In the genomic region with DNA sequence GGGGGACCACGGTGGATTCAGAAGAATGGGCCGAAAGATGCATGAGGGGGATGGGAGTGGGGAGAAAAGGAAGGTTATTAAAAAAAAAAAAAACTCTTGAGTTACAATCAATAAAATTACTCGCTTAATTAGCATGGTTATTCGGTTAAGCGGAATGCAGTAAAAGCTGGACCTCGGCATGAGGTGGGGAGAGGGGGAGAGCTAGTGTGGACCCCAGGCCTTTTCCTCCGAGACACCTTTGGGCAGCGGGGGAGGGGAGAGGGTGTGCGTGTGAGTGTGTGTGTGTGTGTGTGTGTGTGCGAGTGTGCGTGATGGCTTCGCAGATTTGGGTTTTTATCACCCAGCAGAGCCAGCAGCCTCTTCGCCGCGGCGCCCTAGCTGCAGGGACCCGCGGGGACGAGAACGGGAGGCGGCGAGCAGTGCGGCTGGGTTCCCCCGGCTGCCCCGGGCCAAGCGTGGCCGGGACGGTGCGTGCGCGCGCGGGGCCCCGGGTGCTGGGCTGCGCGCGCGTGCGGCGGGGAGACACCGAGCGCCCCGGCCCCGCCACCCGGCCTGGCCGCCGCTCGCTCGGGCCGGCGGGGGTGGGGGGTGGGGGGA, we compare ENCODE assay signal across 2 cellular contexts.
TF ChIP-seq lines count a peak whose summit lies in the region.

No MANE protein-coding gene starts in this region.

TF ChIP-seq in HEK293, 187 proteins besides CTCF, POLR2A, EP300 and RAD21 (continued from another document and continues in another):
- TF ChIP-seq, protein P1, sequence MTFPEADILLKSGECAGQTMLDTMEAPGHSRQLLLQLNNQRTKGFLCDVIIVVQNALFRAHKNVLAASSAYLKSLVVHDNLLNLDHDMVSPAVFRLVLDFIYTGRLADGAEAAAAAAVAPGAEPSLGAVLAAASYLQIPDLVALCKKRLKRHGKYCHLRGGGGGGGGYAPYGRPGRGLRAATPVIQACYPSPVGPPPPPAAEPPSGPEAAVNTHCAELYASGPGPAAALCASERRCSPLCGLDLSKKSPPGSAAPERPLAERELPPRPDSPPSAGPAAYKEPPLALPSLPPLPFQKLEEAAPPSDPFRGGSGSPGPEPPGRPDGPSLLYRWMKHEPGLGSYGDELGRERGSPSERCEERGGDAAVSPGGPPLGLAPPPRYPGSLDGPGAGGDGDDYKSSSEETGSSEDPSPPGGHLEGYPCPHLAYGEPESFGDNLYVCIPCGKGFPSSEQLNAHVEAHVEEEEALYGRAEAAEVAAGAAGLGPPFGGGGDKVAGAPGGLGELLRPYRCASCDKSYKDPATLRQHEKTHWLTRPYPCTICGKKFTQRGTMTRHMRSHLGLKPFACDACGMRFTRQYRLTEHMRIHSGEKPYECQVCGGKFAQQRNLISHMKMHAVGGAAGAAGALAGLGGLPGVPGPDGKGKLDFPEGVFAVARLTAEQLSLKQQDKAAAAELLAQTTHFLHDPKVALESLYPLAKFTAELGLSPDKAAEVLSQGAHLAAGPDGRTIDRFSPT (tag by site-specific recombination; IDR thresholded peaks at IDR 0.05), result 0 out of 2 replicates have a peak, but pooled peaks have one; percentile 11
- no peak for TF ChIP-seq ZNF670 (tag by site-specific recombination; IDR thresholded peaks at IDR 0.05; ENCODE audit: low read depth)
- no peak for TF ChIP-seq ZNF529 (tag by site-specific recombination; IDR thresholded peaks at IDR 0.05; ENCODE audit: insufficient replicate concordance)
- no peak; the same call in 1 of the 2 replicates for TF ChIP-seq ZNF146 (tag by site-specific recombination; IDR thresholded peaks at IDR 0.05)
- TF ChIP-seq, protein P2, sequence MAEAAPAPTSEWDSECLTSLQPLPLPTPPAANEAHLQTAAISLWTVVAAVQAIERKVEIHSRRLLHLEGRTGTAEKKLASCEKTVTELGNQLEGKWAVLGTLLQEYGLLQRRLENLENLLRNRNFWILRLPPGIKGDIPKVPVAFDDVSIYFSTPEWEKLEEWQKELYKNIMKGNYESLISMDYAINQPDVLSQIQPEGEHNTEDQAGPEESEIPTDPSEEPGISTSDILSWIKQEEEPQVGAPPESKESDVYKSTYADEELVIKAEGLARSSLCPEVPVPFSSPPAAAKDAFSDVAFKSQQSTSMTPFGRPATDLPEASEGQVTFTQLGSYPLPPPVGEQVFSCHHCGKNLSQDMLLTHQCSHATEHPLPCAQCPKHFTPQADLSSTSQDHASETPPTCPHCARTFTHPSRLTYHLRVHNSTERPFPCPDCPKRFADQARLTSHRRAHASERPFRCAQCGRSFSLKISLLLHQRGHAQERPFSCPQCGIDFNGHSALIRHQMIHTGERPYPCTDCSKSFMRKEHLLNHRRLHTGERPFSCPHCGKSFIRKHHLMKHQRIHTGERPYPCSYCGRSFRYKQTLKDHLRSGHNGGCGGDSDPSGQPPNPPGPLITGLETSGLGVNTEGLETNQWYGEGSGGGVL (tag by site-specific recombination; IDR thresholded peaks at IDR 0.05), result peak; percentile 81
- TF ChIP-seq, protein P3, sequence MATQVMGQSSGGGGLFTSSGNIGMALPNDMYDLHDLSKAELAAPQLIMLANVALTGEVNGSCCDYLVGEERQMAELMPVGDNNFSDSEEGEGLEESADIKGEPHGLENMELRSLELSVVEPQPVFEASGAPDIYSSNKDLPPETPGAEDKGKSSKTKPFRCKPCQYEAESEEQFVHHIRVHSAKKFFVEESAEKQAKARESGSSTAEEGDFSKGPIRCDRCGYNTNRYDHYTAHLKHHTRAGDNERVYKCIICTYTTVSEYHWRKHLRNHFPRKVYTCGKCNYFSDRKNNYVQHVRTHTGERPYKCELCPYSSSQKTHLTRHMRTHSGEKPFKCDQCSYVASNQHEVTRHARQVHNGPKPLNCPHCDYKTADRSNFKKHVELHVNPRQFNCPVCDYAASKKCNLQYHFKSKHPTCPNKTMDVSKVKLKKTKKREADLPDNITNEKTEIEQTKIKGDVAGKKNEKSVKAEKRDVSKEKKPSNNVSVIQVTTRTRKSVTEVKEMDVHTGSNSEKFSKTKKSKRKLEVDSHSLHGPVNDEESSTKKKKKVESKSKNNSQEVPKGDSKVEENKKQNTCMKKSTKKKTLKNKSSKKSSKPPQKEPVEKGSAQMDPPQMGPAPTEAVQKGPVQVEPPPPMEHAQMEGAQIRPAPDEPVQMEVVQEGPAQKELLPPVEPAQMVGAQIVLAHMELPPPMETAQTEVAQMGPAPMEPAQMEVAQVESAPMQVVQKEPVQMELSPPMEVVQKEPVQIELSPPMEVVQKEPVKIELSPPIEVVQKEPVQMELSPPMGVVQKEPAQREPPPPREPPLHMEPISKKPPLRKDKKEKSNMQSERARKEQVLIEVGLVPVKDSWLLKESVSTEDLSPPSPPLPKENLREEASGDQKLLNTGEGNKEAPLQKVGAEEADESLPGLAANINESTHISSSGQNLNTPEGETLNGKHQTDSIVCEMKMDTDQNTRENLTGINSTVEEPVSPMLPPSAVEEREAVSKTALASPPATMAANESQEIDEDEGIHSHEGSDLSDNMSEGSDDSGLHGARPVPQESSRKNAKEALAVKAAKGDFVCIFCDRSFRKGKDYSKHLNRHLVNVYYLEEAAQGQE (tag by site-specific recombination; IDR thresholded peaks at IDR 0.05), result no peak; the same call in 1 of the 2 replicates
- TF ChIP-seq, protein P4, sequence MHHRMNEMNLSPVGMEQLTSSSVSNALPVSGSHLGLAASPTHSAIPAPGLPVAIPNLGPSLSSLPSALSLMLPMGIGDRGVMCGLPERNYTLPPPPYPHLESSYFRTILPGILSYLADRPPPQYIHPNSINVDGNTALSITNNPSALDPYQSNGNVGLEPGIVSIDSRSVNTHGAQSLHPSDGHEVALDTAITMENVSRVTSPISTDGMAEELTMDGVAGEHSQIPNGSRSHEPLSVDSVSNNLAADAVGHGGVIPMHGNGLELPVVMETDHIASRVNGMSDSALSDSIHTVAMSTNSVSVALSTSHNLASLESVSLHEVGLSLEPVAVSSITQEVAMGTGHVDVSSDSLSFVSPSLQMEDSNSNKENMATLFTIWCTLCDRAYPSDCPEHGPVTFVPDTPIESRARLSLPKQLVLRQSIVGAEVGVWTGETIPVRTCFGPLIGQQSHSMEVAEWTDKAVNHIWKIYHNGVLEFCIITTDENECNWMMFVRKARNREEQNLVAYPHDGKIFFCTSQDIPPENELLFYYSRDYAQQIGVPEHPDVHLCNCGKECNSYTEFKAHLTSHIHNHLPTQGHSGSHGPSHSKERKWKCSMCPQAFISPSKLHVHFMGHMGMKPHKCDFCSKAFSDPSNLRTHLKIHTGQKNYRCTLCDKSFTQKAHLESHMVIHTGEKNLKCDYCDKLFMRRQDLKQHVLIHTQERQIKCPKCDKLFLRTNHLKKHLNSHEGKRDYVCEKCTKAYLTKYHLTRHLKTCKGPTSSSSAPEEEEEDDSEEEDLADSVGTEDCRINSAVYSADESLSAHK (tag by site-specific recombination; IDR thresholded peaks at IDR 0.05), result peak; percentile 50; the same call in 1 of the 2 replicates
- no peak for TF ChIP-seq ZNF354C (tag by site-specific recombination; IDR thresholded peaks at IDR 0.05; ENCODE audit: borderline replicate concordance, low read depth)
- no peak for TF ChIP-seq ZNF514 (tag by site-specific recombination; IDR thresholded peaks at IDR 0.05)
- peak; percentile 36; the same call in 1 of the 2 replicates for TF ChIP-seq SP7 (tag by site-specific recombination; IDR thresholded peaks at IDR 0.05)
- no peak for TF ChIP-seq ZNF248 (tag by site-specific recombination; IDR thresholded peaks at IDR 0.05)
- TF ChIP-seq ZNF266 (tag by site-specific recombination; IDR thresholded peaks at IDR 0.05; ENCODE audit: low read depth), result no peak
- TF ChIP-seq REPIN1 (tag by site-specific recombination; IDR thresholded peaks at IDR 0.05; ENCODE audit: low read depth), result no peak
- TF ChIP-seq ZNF157 (tag by site-specific recombination; IDR thresholded peaks at IDR 0.05), result no peak

TF ChIP-seq in WTC11, 78 proteins besides CTCF, POLR2A, EP300 and RAD21 (continued from another document):
- TF ChIP-seq, protein P5, sequence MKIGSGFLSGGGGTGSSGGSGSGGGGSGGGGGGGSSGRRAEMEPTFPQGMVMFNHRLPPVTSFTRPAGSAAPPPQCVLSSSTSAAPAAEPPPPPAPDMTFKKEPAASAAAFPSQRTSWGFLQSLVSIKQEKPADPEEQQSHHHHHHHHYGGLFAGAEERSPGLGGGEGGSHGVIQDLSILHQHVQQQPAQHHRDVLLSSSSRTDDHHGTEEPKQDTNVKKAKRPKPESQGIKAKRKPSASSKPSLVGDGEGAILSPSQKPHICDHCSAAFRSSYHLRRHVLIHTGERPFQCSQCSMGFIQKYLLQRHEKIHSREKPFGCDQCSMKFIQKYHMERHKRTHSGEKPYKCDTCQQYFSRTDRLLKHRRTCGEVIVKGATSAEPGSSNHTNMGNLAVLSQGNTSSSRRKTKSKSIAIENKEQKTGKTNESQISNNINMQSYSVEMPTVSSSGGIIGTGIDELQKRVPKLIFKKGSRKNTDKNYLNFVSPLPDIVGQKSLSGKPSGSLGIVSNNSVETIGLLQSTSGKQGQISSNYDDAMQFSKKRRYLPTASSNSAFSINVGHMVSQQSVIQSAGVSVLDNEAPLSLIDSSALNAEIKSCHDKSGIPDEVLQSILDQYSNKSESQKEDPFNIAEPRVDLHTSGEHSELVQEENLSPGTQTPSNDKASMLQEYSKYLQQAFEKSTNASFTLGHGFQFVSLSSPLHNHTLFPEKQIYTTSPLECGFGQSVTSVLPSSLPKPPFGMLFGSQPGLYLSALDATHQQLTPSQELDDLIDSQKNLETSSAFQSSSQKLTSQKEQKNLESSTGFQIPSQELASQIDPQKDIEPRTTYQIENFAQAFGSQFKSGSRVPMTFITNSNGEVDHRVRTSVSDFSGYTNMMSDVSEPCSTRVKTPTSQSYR (CRISPR knock-in tag; IDR thresholded peaks at IDR 0.05), result no peak
- TF ChIP-seq GTF2I (CRISPR knock-in tag; conservative IDR thresholded peaks at IDR 0.05), result no peak
- no peak for TF ChIP-seq SP1 (CRISPR knock-in tag; conservative IDR thresholded peaks at IDR 0.05)
- no peak for TF ChIP-seq MYBL2 (CRISPR knock-in tag; IDR thresholded peaks at IDR 0.05)
- TF ChIP-seq, protein P6, sequence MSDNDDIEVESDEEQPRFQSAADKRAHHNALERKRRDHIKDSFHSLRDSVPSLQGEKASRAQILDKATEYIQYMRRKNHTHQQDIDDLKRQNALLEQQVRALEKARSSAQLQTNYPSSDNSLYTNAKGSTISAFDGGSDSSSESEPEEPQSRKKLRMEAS (CRISPR knock-in tag; IDR thresholded peaks at IDR 0.05), result no peak
- TF ChIP-seq, protein P7, sequence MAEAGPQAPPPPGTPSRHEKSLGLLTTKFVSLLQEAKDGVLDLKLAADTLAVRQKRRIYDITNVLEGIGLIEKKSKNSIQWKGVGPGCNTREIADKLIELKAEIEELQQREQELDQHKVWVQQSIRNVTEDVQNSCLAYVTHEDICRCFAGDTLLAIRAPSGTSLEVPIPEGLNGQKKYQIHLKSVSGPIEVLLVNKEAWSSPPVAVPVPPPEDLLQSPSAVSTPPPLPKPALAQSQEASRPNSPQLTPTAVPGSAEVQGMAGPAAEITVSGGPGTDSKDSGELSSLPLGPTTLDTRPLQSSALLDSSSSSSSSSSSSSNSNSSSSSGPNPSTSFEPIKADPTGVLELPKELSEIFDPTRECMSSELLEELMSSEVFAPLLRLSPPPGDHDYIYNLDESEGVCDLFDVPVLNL (CRISPR knock-in tag; IDR thresholded peaks at IDR 0.05; ENCODE audit: borderline replicate concordance, low read depth), result no peak
- no peak for TF ChIP-seq ZNF416 (CRISPR knock-in tag; IDR thresholded peaks at IDR 0.05)
- TF ChIP-seq, protein P8, sequence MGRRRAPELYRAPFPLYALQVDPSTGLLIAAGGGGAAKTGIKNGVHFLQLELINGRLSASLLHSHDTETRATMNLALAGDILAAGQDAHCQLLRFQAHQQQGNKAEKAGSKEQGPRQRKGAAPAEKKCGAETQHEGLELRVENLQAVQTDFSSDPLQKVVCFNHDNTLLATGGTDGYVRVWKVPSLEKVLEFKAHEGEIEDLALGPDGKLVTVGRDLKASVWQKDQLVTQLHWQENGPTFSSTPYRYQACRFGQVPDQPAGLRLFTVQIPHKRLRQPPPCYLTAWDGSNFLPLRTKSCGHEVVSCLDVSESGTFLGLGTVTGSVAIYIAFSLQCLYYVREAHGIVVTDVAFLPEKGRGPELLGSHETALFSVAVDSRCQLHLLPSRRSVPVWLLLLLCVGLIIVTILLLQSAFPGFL (CRISPR knock-in tag; IDR thresholded peaks at IDR 0.05; ENCODE audit: borderline replicate concordance), result no peak
- TF ChIP-seq, protein P9, sequence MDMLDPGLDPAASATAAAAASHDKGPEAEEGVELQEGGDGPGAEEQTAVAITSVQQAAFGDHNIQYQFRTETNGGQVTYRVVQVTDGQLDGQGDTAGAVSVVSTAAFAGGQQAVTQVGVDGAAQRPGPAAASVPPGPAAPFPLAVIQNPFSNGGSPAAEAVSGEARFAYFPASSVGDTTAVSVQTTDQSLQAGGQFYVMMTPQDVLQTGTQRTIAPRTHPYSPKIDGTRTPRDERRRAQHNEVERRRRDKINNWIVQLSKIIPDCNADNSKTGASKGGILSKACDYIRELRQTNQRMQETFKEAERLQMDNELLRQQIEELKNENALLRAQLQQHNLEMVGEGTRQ (CRISPR knock-in tag; IDR thresholded peaks at IDR 0.05), result no peak
- TF ChIP-seq ZNF121 (CRISPR knock-in tag; IDR thresholded peaks at IDR 0.05), result no peak
- TF ChIP-seq ZNF138 (CRISPR knock-in tag; conservative IDR thresholded peaks at IDR 0.05), result no peak
TF ChIP-seq in WTC11: peak in this region for 0.
